ENCODE assay signal across 28 cellular contexts in genomic region chr3:110362756-110363155, GRCh38.
"Had no signal": no experiment of that assay in that cellular context is flagged by ENCODE, and none has a peak within 500 bp of the region (broad histone marks: within the 10 kb centered on the region; RNA-seq: fewer than 3 reads in every experiment).

No MANE protein-coding gene starts in this region.

- H3K27ac Mint-ChIP-seq: activated CD4-positive, alpha-beta T cell treated with anti-CD3 and anti-CD28 coated beads for 36 hours; activated naive CD4-positive, alpha-beta T cell treated with anti-CD3 and anti-CD28 coated beads, Interleukin-2, amount 50 U/mL, for 72 hours; activated T-cell treated with anti-CD3 and anti-CD28 coated beads, Interleukin-2, amount 50 U/mL, for 72 hours; naive B cell; nephron progenitor cell; stimulated activated naive B cell treated with anti-CD40 and anti-IgM and Interleukin-4, amounts not matched to agents 10 μg/mL and 1 μg/mL and 100 μg/mL, for 72 hours had no signal

- H3K4me1 Mint-ChIP-seq: activated CD4-positive, alpha-beta T cell treated with anti-CD3 and anti-CD28 coated beads for 36 hours; naive B cell; nephron progenitor cell; stimulated activated naive B cell treated with anti-CD40 and anti-IgM and Interleukin-4, amounts not matched to agents 10 μg/mL and 1 μg/mL and 100 μg/mL, for 72 hours had no signal

- H3K4me3 Mint-ChIP-seq: activated CD4-positive, alpha-beta T cell treated with anti-CD3 and anti-CD28 coated beads for 36 hours; activated T-cell treated with anti-CD3 and anti-CD28 coated beads, Interleukin-2, amount 50 U/mL, for 72 hours; naive B cell; nephron progenitor cell; stimulated activated naive B cell treated with anti-CD40 and anti-IgM and Interleukin-4, amounts not matched to agents 10 μg/mL and 1 μg/mL and 100 μg/mL, for 72 hours had no signal

- H3K4me3 ChIP-seq: body of pancreas, colonic mucosa, gastrocnemius medialis, pancreas, prostate gland, sigmoid colon, smooth muscle cell, stomach, suprapubic skin, tibial artery, upper lobe of right lung had no signal

- H3K27me3 ChIP-seq: body of pancreas, colonic mucosa, gastrocnemius medialis, neutrophil, pancreas, sigmoid colon, stomach, suprapubic skin, tibial artery, upper lobe of right lung had no signal

- H3K4me2 ChIP-seq: smooth muscle cell had no signal

- H3K9me3 Mint-ChIP-seq: activated naive CD4-positive, alpha-beta T cell treated with anti-CD3 and anti-CD28 coated beads, Interleukin-2, amount 50 U/mL, for 72 hours; activated T-cell treated with anti-CD3 and anti-CD28 coated beads, Interleukin-2, amount 50 U/mL, for 72 hours had no signal

- H3K27ac ChIP-seq: body of pancreas, colonic mucosa, gastrocnemius medialis, neutrophil, pancreas, prostate gland, sigmoid colon, stomach, suprapubic skin, tibial artery, upper lobe of right lung had no signal

- H3K9me3 ChIP-seq: body of pancreas, colonic mucosa, gastrocnemius medialis, neutrophil, pancreas, prostate gland, sigmoid colon, stomach, suprapubic skin, tibial artery, upper lobe of right lung had no signal

- H3K27me3 Mint-ChIP-seq: activated CD4-positive, alpha-beta T cell treated with anti-CD3 and anti-CD28 coated beads for 36 hours; naive B cell; stimulated activated naive B cell treated with anti-CD40 and anti-IgM and Interleukin-4, amounts not matched to agents 10 μg/mL and 1 μg/mL and 100 μg/mL, for 72 hours had no signal

- H3K36me3 ChIP-seq: colonic mucosa, gastrocnemius medialis, neutrophil, pancreas, prostate gland, sigmoid colon, stomach, suprapubic skin, tibial artery, upper lobe of right lung had no signal

- DNase-seq: activated CD4-positive, alpha-beta T cell treated with anti-CD3 and anti-CD28 coated beads for 36 hours; activated CD4-positive, CD25-positive, alpha-beta regulatory T cell; activated naive CD4-positive, alpha-beta T cell; activated T-cell treated with anti-CD3 and anti-CD28 coated beads for 4 hours; activated T-cell treated with anti-CD3 and anti-CD28 coated beads, Interleukin-2, amount 50 U/mL, for 72 hours; anterior cingulate cortex; body of pancreas; colonic mucosa; effector CD8-positive, alpha-beta T cell; gastrocnemius medialis; glutamatergic neuron; islet precursor cell; left ventricle myocardium superior; naive B cell; nephron progenitor cell; pancreas; sigmoid colon; stimulated activated CD4-positive, alpha-beta T cell treated with anti-CD3 and anti-CD28 coated beads, Interleukin-2, amount 100 ng/mL, for 24 hours; stimulated activated naive B cell treated with anti-CD40 and anti-IgM and Interleukin-4, amounts not matched to agents 10 μg/mL and 1 μg/mL and 100 μg/mL, for 72 hours; stomach; tibial artery; upper lobe of right lung had no signal

- FAIRE-seq: endometrium, pancreas had no signal

- H3K4me1 ChIP-seq: body of pancreas, colonic mucosa, gastrocnemius medialis, pancreas, prostate gland, sigmoid colon, stomach, suprapubic skin, tibial artery, upper lobe of right lung had no signal

- H3K36me3 Mint-ChIP-seq: activated naive CD4-positive, alpha-beta T cell treated with anti-CD3 and anti-CD28 coated beads, Interleukin-2, amount 50 U/mL, for 72 hours; naive B cell; stimulated activated naive B cell treated with anti-CD40 and anti-IgM and Interleukin-4, amounts not matched to agents 10 μg/mL and 1 μg/mL and 100 μg/mL, for 72 hours had no signal
